12 cellular contexts compared by ENCODE assay signal in the genomic region with DNA sequence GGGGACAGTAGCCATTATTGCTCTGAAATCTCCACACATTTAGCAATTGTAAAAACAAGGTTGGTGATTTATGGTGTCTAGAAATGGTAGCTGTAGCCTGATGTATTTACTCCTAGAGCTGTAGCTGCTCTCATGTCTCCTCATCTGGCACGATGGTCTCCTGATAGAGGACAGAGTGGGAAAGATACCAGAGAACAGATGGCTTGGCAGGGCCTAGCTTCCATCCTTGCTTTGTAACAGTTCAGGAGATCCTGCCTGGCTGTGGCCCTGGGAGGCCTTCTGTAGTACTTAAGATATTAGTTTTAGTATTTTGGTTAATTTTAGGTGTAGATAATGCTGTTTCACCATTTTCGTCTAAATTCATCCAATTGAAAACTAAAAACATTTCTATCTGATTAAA.
"Had no signal": no experiment of that assay in that cellular context is flagged by ENCODE, and none has a peak within 500 bp of the region (broad histone marks: within the 10 kb centered on the region; RNA-seq: fewer than 3 reads in every experiment).

No MANE protein-coding gene starts in this region.

- H3K4me3 Mint-ChIP-seq: memory B cell, nephron progenitor cell had no signal

- DNase-seq: activated CD4-positive, alpha-beta T cell treated with anti-CD3 and anti-CD28 coated beads, Interleukin-2, amount 50 U/mL, for 48 hours; activated CD8-positive, alpha-beta memory T cell treated with anti-CD3 and anti-CD28 coated beads, Interleukin-2, amount 50 U/mL, for 48 hours; aorta; kidney; left ventricle myocardium inferior; nephron progenitor cell; SK-N-SH; stimulated activated CD4-positive, alpha-beta T cell treated with anti-CD3 and anti-CD28 coated beads, Interleukin-2, amount 100 ng/mL, for 48 hours; stomach had no signal

- ATAC-seq: activated CD4-positive, CD25-positive, alpha-beta regulatory T cell treated with anti-CD3 and anti-CD28 coated beads, Interleukin-2, amount 50 U/mL, for 24 hours; activated naive CD4-positive, alpha-beta T cell treated with anti-CD3 and anti-CD28 coated beads, Interleukin-2, amount 50 U/mL, for 72 hours had no signal

- H3K27ac Mint-ChIP-seq: nephron progenitor cell had no signal

- H3K27me3 Mint-ChIP-seq: memory B cell had no signal

- H3K9me3 Mint-ChIP-seq: activated naive CD4-positive, alpha-beta T cell treated with anti-CD3 and anti-CD28 coated beads, Interleukin-2, amount 50 U/mL, for 72 hours; memory B cell; nephron progenitor cell had no signal
